ENCODE assay signal across 9 cellular contexts in the genomic region with DNA sequence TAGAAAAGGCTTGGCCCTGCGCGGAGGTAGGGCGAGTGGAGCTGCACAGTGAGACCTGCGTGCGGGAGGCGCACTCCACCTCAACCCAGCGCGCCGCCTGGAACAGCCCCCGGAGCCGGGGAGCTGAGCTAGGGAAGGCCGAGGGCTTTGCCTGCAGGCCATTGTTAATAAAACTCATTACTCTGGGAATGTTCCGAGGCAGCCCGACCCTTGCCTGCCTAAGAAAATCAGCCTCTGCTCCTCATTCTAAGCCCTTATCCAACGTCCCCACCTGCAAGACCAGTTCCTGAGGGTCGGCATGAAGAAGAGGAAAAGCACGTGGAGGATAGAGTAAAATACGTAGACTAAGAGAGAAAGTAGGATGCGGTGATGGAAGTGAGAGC. TPM values are rescaled to one million over a fixed set of nuclear protein-coding genes. Genes with fewer than 3 reads are reported as not detected.
DNase-seq lines count a peak whose midpoint lies in the region; ATAC-seq, FAIRE-seq and TF ChIP-seq lines count a peak whose summit lies in the region.
"Had no signal": no experiment of that assay in that cellular context is flagged by ENCODE, and none has a peak within 500 bp of the region (broad histone marks: within the 10 kb centered on the region; RNA-seq: fewer than 3 reads in every experiment).

No MANE protein-coding gene starts in this region.

- TF ChIP-seq CTCF in AG09309 (IDR thresholded peaks at IDR 0.05; ENCODE audit: control insufficient read depth, insufficient read depth, low read depth, low read length, missing control alignments) (no peak), bronchial epithelial cell (IDR thresholded peaks at IDR 0.05; ENCODE audit: insufficient read depth, low read length, severe bottlenecking) (no peak)

- no peaks in the 10 kb centered on the region for H3K27me3 ChIP-seq in bronchial epithelial cell (ENCODE audit: control insufficient read depth, insufficient read depth, low read length)

- H3K27ac Mint-ChIP-seq in naive thymus-derived CD8-positive, alpha-beta T cell: peak overlapping the region in 1 of 10 donors; percentile 61
- peak overlapping the region in 1 of 2 donors; percentile 5 for H3K27ac Mint-ChIP-seq in T-cell

- POLR2A ChIA-PET in HEK293T (lab: Yijun Ruan, JAX) (interaction anchor here (1.6 kb wide), 1 partner anchor 9 kb away, joined by 4 read pairs; no protein-coding TSS in a partner anchor), T-cell (lab: Charles Lee) (interaction anchor here in 1 of 2 donors (0.6 kb wide), 1 partner anchor 60 kb away, joined by 3 read pairs; no protein-coding TSS in a partner anchor)
- POLR2A ChIA-PET in naive thymus-derived CD8-positive, alpha-beta T cell (lab: Charles Lee): no interaction called here

- peak overlapping the region; percentile 50 for H3K4me3 ChIP-seq in AG09309 (ENCODE audit: control insufficient read depth, low read depth, low read length)
- H3K4me3 ChIP-seq in bronchial epithelial cell (ENCODE audit: low read depth, low read length): peak overlapping the region; percentile 45

- peaks cover 0 to 9% (median 0%) of the 10 kb centered on the region in 3 donors for H3K36me3 Mint-ChIP-seq in naive thymus-derived CD8-positive, alpha-beta T cell
- no peaks in the 10 kb centered on the region for H3K36me3 Mint-ChIP-seq in T-cell

- DNase-seq in AG09309 (ENCODE audit: low read depth) (no peak), HEK293T (ENCODE audit: extremely low spot score) (peak; percentile 20), bronchial epithelial cell (ENCODE audit: low read depth) (no peak), HuH-7 (ENCODE audit: low spot score) (no peak), KG1 (lab: John Stamatoyannopoulos, UW) (no peak), T-cell (no peak), NCI-H187 treated with DMSO at 0.1 percent for 48 hours (lab: John Stamatoyannopoulos, UW) (no peak)
- no peak for DNase-seq in naive thymus-derived CD8-positive, alpha-beta T cell

- H3K36me3 ChIP-seq in bronchial epithelial cell (ENCODE audit: control insufficient read depth, insufficient read depth, low read length): no peaks in the 10 kb centered on the region

- peaks cover 0 to 10% (median 2%) of the 10 kb centered on the region in 9 donors for H3K9me3 Mint-ChIP-seq in naive thymus-derived CD8-positive, alpha-beta T cell
- H3K9me3 Mint-ChIP-seq in T-cell: peaks cover 0 to 16% (median 13%) of the 10 kb centered on the region in 3 donors

- H3K27me3 Mint-ChIP-seq in naive thymus-derived CD8-positive, alpha-beta T cell: peaks cover 15 to 47% (median 38%) of the 10 kb centered on the region in 5 donors
- H3K27me3 Mint-ChIP-seq in T-cell: peaks cover 37 to 43% of the 10 kb centered on the region in 2 donors

- FAIRE-seq in bronchial epithelial cell (lab: Jason Lieb, UNC): no peak
- FAIRE-seq: H1 had no signal

- peak overlapping the region; percentile 50 to 82 (median 68) for H3K4me3 Mint-ChIP-seq in naive thymus-derived CD8-positive, alpha-beta T cell
- H3K4me3 Mint-ChIP-seq in T-cell: peak overlapping the region in 1 of 3 donors; percentile 71

- ATAC-seq in naive thymus-derived CD8-positive, alpha-beta T cell: no peak
- no peak for ATAC-seq in T-cell (replicated peaks in 1 of 4)

- peaks cover 8 to 15% (median 12%) of the 10 kb centered on the region in 4 donors for H3K4me1 Mint-ChIP-seq in naive thymus-derived CD8-positive, alpha-beta T cell
- H3K4me1 Mint-ChIP-seq in T-cell: peaks cover 6 to 10% (median 9%) of the 10 kb centered on the region in 3 donors

- CTCF ChIA-PET in HEK293T (lab: Yijun Ruan, JAX) (no interaction called here), T-cell (lab: Charles Lee) (no interaction called here)

TF ChIP-seq in HEK293T, 16 proteins besides CTCF, POLR2A, EP300 and RAD21:
- TF ChIP-seq HDGF (IDR thresholded peaks at IDR 0.05; ENCODE audit: borderline replicate concordance): no peak
- TF ChIP-seq L3MBTL2 (conservative IDR thresholded peaks at IDR 0.05): peak; percentile 52; the same call in 1 of the 2 replicates

RNA-seq across cellular contexts. Expression of gene C7orf25, which starts 55.3 kb away (rescaled TPM):
- total RNA-seq in bronchial epithelial cell (3.2 and 3.7 TPM in 2 replicates), T-cell (1 to 10 TPM; 3.3 to 8.4 (median 5.2) TPM)
- total RNA-seq in naive thymus-derived CD8-positive, alpha-beta T cell: 1 to 10 TPM; 7.9 to 8.0 TPM
- polyA plus RNA-seq in naive thymus-derived CD8-positive, alpha-beta T cell: 1 to 10 TPM; 1.9 to 3.3 (median 3.0) TPM
